Comparison of ENCODE assay signal across 8 cellular contexts in the genomic region with DNA sequence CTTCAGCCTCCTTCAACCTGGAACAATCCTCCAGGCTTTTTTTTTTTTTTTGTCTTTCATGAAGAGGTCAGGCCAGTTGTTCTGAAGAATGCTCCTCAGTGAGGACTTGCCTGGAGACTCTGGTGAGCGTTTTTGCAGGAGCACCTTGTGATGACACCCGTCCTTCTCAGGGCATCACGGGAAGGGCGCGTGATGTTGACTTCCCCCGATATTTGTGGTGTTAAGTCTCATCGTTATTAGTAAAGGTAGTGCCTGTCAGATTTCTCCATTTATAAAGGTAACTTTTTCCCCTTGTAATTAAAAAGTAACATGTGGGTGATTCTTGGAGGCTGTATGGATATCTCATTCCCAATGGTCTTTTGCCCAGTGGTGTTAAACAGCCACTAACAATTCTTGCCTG. TPM values are rescaled to one million over a fixed set of nuclear protein-coding genes. Genes with fewer than 3 reads are reported as not detected.
"Had no signal": no experiment of that assay in that cellular context is flagged by ENCODE, and none has a peak within 500 bp of the region (broad histone marks: within the 10 kb centered on the region; RNA-seq: fewer than 3 reads in every experiment).

No MANE protein-coding gene starts in this region.

- ATAC-seq: GM23338, HepG2 had no signal

- H3K4me3 ChIP-seq: GM23338 had no signal

- H3K27ac ChIP-seq: HL-60 had no signal

- DNase-seq: H9, HCEC 1CT, KBM-7 had no signal

RNA-seq across cellular contexts. Expression of a gene that starts 23.9 kb away (rescaled TPM):
- total RNA-seq: HepG2, HT1080 had no signal
- polyA plus RNA-seq: HepG2, IgD-negative memory B cell had no signal
